In genomic region chr17:28684963-28685362, GRCh38 we compare ENCODE assay signal across 1 cellular context.
TF ChIP-seq lines count a peak whose summit lies in the region.

No MANE protein-coding gene starts in this region.

TF ChIP-seq in liver, 16 proteins besides CTCF, POLR2A, EP300 and RAD21 (continued from another document):
- TF ChIP-seq, protein P1, sequence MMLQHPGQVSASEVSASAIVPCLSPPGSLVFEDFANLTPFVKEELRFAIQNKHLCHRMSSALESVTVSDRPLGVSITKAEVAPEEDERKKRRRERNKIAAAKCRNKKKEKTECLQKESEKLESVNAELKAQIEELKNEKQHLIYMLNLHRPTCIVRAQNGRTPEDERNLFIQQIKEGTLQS (IDR thresholded peaks at IDR 0.05) = no peak
- TF ChIP-seq GABPA (IDR thresholded peaks at IDR 0.05 in 1 of 2, conservative IDR thresholded peaks at IDR 0.05 in 1 of 2) = no peak
- TF ChIP-seq, protein P2, sequence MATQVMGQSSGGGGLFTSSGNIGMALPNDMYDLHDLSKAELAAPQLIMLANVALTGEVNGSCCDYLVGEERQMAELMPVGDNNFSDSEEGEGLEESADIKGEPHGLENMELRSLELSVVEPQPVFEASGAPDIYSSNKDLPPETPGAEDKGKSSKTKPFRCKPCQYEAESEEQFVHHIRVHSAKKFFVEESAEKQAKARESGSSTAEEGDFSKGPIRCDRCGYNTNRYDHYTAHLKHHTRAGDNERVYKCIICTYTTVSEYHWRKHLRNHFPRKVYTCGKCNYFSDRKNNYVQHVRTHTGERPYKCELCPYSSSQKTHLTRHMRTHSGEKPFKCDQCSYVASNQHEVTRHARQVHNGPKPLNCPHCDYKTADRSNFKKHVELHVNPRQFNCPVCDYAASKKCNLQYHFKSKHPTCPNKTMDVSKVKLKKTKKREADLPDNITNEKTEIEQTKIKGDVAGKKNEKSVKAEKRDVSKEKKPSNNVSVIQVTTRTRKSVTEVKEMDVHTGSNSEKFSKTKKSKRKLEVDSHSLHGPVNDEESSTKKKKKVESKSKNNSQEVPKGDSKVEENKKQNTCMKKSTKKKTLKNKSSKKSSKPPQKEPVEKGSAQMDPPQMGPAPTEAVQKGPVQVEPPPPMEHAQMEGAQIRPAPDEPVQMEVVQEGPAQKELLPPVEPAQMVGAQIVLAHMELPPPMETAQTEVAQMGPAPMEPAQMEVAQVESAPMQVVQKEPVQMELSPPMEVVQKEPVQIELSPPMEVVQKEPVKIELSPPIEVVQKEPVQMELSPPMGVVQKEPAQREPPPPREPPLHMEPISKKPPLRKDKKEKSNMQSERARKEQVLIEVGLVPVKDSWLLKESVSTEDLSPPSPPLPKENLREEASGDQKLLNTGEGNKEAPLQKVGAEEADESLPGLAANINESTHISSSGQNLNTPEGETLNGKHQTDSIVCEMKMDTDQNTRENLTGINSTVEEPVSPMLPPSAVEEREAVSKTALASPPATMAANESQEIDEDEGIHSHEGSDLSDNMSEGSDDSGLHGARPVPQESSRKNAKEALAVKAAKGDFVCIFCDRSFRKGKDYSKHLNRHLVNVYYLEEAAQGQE (IDR thresholded peaks at IDR 0.05) = no peak
